Comparison of ENCODE assay signal across 8 cellular contexts in the genomic region with DNA sequence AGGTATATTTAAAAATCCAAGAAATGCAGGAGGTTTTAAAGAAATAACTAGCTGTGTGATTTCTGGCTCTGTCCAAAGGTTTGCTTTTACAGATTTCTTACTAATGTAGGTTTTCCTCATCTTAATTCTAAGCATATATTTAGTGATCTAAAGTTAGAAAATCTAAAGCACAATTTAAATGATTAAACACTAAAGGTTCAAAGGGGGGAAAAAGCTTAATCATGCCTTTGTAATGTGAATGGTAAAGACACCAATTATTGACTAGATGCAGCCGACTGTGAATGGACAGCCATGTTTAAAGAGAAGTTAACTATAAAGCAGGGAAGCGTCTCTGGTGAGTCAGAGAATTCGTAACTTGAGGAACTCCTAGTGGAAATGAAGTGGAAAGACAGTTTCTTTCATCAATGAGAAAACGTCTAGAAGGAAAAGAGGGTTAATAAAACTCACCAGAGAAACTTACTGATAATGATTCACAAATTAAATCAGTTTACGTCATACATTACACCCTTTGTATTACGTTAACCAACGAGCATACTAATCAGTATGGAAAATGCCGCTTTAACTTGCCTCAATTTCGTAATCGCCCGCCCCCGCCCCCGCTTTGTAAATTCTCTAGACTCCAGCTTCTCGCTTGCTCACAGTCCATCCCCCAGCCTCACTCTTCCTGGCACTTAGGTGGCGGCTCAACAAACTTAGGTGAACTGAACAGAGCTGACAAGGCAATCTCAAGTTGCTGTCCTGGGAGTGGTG. TPM values are rescaled to one million over a fixed set of nuclear protein-coding genes. Genes with fewer than 3 reads are reported as not detected.
A peak's percentile ranks its signal among the peaks of the same experiment; 100 is the strongest.
DNase-seq lines count a peak whose midpoint lies in the region; ATAC-seq and TF ChIP-seq lines count a peak whose summit lies in the region.

No MANE protein-coding gene starts in this region.

- H3K4me3 ChIP-seq in DND-41 (ENCODE audit: low read depth in 1 of 2, low read length in 2 of 2), result peak overlapping the region; percentile 43 to 75
- H3K4me3 ChIP-seq in RWPE2 (ENCODE audit: severe bottlenecking), result peak overlapping the region; percentile 32

- no peaks in the 10 kb centered on the region for H3K9me3 ChIP-seq in DND-41 (ENCODE audit: insufficient read depth, low read length, severe bottlenecking)
- no peaks in the 10 kb centered on the region for H3K9me3 ChIP-seq in KOPT-K1 (ENCODE audit: insufficient read depth, low read length, poor library complexity, severe bottlenecking)
- H3K9me3 ChIP-seq in RWPE2 (ENCODE audit: severe bottlenecking), result no peaks in the 10 kb centered on the region

- H3K27me3 ChIP-seq in DND-41 (ENCODE audit: insufficient read depth, low read length, poor library complexity), result peaks cover 5% of the 10 kb centered on the region
- no peaks in the 10 kb centered on the region for H3K27me3 ChIP-seq in RWPE2 (ENCODE audit: insufficient read depth, poor library complexity, severe bottlenecking)

- H3K4me1 ChIP-seq in DND-41 (ENCODE audit: insufficient read depth, low read length) (peaks cover 32% of the 10 kb centered on the region), RWPE2 (ENCODE audit: insufficient read depth, poor library complexity, severe bottlenecking) (peaks cover 7% of the 10 kb centered on the region)

- DNase-seq in DND-41 (peak; percentile 14), RWPE2 (ENCODE audit: low spot score) (no peak), left ventricle myocardium superior (no peak), putamen (ENCODE audit: low spot score) (peak; percentile 78), ecto neural progenitor cell (ENCODE audit: low spot score) (no peak)

- peak overlapping the region; percentile 88 for H2AFZ ChIP-seq in DND-41 (ENCODE audit: low read depth, low read length)

- peak overlapping the region; percentile 54 for H3K9ac ChIP-seq in DND-41 (ENCODE audit: low read depth, low read length)

- peaks cover 35% of the 10 kb centered on the region for H3K79me2 ChIP-seq in DND-41 (ENCODE audit: insufficient read depth, low read length)

- peak overlapping the region; percentile 72 for H3K27ac ChIP-seq in DND-41 (ENCODE audit: low read length)
- H3K27ac ChIP-seq in KOPT-K1 (ENCODE audit: low read depth, low read length, poor library complexity, severe bottlenecking), result peak overlapping the region; percentile 42
- H3K27ac ChIP-seq in RWPE2 (ENCODE audit: poor library complexity, severe bottlenecking), result peak overlapping the region; percentile 77
- peak overlapping the region; percentile 99 for H3K27ac ChIP-seq in angular gyrus (ENCODE audit: low read depth, low read length)

- peak overlapping the region; percentile 93 for H3K4me2 ChIP-seq in DND-41 (ENCODE audit: insufficient read depth, low read length)

- ATAC-seq in DND-41 (ENCODE audit: insufficient read depth, low read depth), result no peak
- ATAC-seq in RWPE2 (ENCODE audit: low read depth), result 0 out of 3 replicates have a peak, but pooled peaks have one; percentile 9
- peak; percentile 7 for ATAC-seq in left ventricle myocardium superior
- ATAC-seq in GM19455 (IDR thresholded peaks at IDR 0.05; ENCODE audit: unreplicated experiment), result no peak

- TF ChIP-seq CTCF in DND-41 (IDR thresholded peaks at IDR 0.05; ENCODE audit: borderline replicate concordance, extremely low read depth, low read length, poor library complexity, severe bottlenecking) (peak; percentile 52), RWPE2 (IDR thresholded peaks at IDR 0.05; ENCODE audit: poor library complexity, severe bottlenecking) (peak; percentile 50)

- H3K36me3 ChIP-seq in DND-41 (ENCODE audit: insufficient read depth, low read length) (peaks cover 3% of the 10 kb centered on the region; the same call in 1 of the 2 replicates), KOPT-K1 (ENCODE audit: insufficient read depth, low read length) (no peaks in the 10 kb centered on the region), RWPE2 (ENCODE audit: low read depth) (no peaks in the 10 kb centered on the region)

- peaks cover 10% of the 10 kb centered on the region for H4K20me1 ChIP-seq in DND-41 (ENCODE audit: insufficient read depth, low read length)

- intact Hi-C loops in left ventricle myocardium superior (cut with micrococcal nuclease), result no loop called here

RNA-seq across cellular contexts. Expression of a gene that starts 1.1 kb away (rescaled TPM):
- total RNA-seq in left ventricle myocardium superior, result 81.4 TPM

Comparison
In these comparisons a context has a peak if more than half of its experiments do, and no peak if none do; other contexts are left out.
1. ATAC-seq: peak in RWPE2 (single experiment) and left ventricle myocardium superior (single experiment); none in DND-41 (single experiment) and GM19455 (single experiment).
2. DNase-seq: peak in DND-41 (single experiment) and putamen (single experiment); none in RWPE2 (single experiment), left ventricle myocardium superior (single experiment) and ecto neural progenitor cell (single experiment).
3. H3K27ac ChIP-seq: peak in every context shown above with its lines; median percentile 99 in angular gyrus; 77 in RWPE2; 72 in DND-41; 42 in KOPT-K1.